In the genomic region with DNA sequence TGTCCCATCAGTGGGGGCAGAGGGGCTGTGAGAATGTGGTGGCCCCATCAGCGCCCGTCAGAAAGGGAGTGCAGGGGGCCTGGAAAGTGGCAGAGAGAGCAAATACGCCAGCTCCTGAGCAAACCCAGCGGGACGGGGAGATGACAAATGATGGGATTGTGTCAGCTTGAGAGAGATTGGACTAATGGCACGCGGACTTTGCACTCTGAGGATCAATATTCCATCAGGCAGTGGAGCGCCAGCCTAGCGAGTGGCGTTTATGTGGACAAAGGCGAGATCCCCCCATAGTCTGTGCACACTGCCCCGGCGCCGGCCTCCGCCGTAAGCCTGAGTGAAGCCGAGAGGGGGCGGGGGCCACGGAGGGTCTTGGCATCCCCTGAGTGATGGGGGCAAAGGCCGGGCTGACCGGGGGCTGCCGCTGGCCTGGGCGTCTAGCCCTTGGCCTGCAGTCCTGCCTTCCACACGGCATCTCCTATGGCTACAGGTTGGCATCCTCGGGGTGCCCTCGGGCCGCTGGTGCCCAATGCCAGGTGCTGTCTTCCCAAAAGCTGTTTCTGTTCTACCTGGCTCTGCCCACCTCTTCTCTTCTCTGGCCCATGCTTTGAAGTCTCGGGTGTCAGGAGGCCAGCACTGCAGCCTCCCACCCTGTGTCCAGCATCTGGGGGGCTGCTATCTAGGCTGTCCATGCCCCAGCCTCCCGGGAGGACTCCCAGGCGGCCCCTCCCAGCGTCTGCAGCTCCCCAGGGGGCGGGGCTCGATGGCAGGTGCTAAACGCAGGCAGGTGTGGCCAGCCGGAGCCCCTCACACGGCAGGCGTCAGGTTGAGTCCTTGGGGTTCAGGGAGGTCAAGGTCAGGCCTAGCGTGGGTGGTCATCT, we compare ENCODE assay signal across 24 cellular contexts. TPM values are rescaled to one million over a fixed set of nuclear protein-coding genes. Genes with fewer than 3 reads are reported as not detected.
"Had no signal": no experiment of that assay in that cellular context is flagged by ENCODE, and none has a peak within 500 bp of the region (broad histone marks: within the 10 kb centered on the region; RNA-seq: fewer than 3 reads in every experiment).

No MANE protein-coding gene starts in this region.

- ATAC-seq: activated CD4-positive, CD25-positive, alpha-beta regulatory T cell treated with anti-CD3 and anti-CD28 coated beads, Interleukin-2, amount 50 U/mL, for 24 hours; activated CD8-positive, alpha-beta memory T cell treated with anti-CD3 and anti-CD28 coated beads, Interleukin-2, amount 10 ng/mL, durations not matched to agents 7 days and 5 days; gastrocnemius medialis; left colon; naive thymus-derived CD4-positive, alpha-beta T cell; psoas muscle; stimulated activated naive B cell treated with anti-CD40 and anti-IgM and Interleukin-4, amounts not matched to agents 10 μg/mL and 1 μg/mL and 100 μg/mL, for 72 hours had no signal

- DNase-seq: activated CD4-positive, alpha-beta memory T cell treated with anti-CD3 and anti-CD28 coated beads, Interleukin-2, amount 10 ng/mL, durations not matched to agents 7 days and 5 days; activated CD4-positive, alpha-beta T cell treated with anti-CD3 and anti-CD28 coated beads, Interleukin-2, amount 10 ng/mL, durations not matched to agents 24 days and 14 days; activated CD8-positive, alpha-beta memory T cell treated with anti-CD3 and anti-CD28 coated beads, Interleukin-2, amount 10 ng/mL, durations not matched to agents 7 days and 5 days; activated gamma-delta T cell treated with Interleukin-2 at 50 U/mL for 16 hours; anterior cingulate cortex; colonic mucosa; esophagus squamous epithelium; gastrocnemius medialis; head of caudate nucleus; islet precursor cell; left colon; naive thymus-derived CD4-positive, alpha-beta T cell; psoas muscle; SK-N-SH; stimulated activated CD4-positive, alpha-beta T cell treated with anti-CD3 and anti-CD28 coated beads, Interleukin-2, amount 100 ng/mL, for 48 hours; stimulated activated CD8-positive, alpha-beta memory T cell treated with anti-CD3 and anti-CD28 coated beads, Interleukin-4, amount 100 ng/mL, for 48 hours; stimulated activated naive B cell treated with anti-CD40 and anti-IgM and Interleukin-4, amounts not matched to agents 10 μg/mL and 1 μg/mL and 100 μg/mL, for 72 hours; upper lobe of right lung had no signal

- H3K27me3 ChIP-seq: colonic mucosa, upper lobe of right lung had no signal

- H3K27me3 Mint-ChIP-seq: activated CD4-positive, alpha-beta memory T cell treated with anti-CD3 and anti-CD28 coated beads, Interleukin-2, amount 10 ng/mL, durations not matched to agents 7 days and 5 days; activated CD4-positive, alpha-beta T cell treated with anti-CD3 and anti-CD28 coated beads, Interleukin-2, amount 10 ng/mL, durations not matched to agents 24 days and 14 days; activated CD8-positive, alpha-beta memory T cell treated with anti-CD3 and anti-CD28 coated beads, Interleukin-2, amount 10 ng/mL, durations not matched to agents 7 days and 5 days; activated naive CD4-positive, alpha-beta T cell treated with anti-CD3 and anti-CD28 coated beads, Interleukin-2, amount 50 U/mL, for 24 hours; central memory CD8-positive, alpha-beta T cell; naive thymus-derived CD4-positive, alpha-beta T cell; stimulated activated naive B cell treated with anti-CD40 and anti-IgM and Interleukin-4, amounts not matched to agents 10 μg/mL and 1 μg/mL and 100 μg/mL, for 72 hours had no signal

- H3K36me3 ChIP-seq: colonic mucosa, esophagus squamous epithelium, gastrocnemius medialis, upper lobe of right lung had no signal

- H3K4me3 Mint-ChIP-seq: activated CD4-positive, alpha-beta memory T cell treated with anti-CD3 and anti-CD28 coated beads, Interleukin-2, amount 10 ng/mL, durations not matched to agents 7 days and 5 days; activated CD4-positive, alpha-beta T cell treated with anti-CD3 and anti-CD28 coated beads, Interleukin-2, amount 10 ng/mL, durations not matched to agents 24 days and 14 days; activated CD8-positive, alpha-beta memory T cell treated with anti-CD3 and anti-CD28 coated beads, Interleukin-2, amount 10 ng/mL, durations not matched to agents 7 days and 5 days; activated naive CD4-positive, alpha-beta T cell treated with anti-CD3 and anti-CD28 coated beads, Interleukin-2, amount 50 U/mL, for 24 hours; central memory CD8-positive, alpha-beta T cell; naive thymus-derived CD4-positive, alpha-beta T cell; stimulated activated naive B cell treated with anti-CD40 and anti-IgM and Interleukin-4, amounts not matched to agents 10 μg/mL and 1 μg/mL and 100 μg/mL, for 72 hours had no signal

- H3K36me3 Mint-ChIP-seq: activated CD8-positive, alpha-beta memory T cell treated with anti-CD3 and anti-CD28 coated beads, Interleukin-2, amount 10 ng/mL, durations not matched to agents 7 days and 5 days; activated naive CD4-positive, alpha-beta T cell treated with anti-CD3 and anti-CD28 coated beads, Interleukin-2, amount 50 U/mL, for 24 hours; naive thymus-derived CD4-positive, alpha-beta T cell; stimulated activated naive B cell treated with anti-CD40 and anti-IgM and Interleukin-4, amounts not matched to agents 10 μg/mL and 1 μg/mL and 100 μg/mL, for 72 hours had no signal

- H3K4me3 ChIP-seq: colonic mucosa, esophagus squamous epithelium, gastrocnemius medialis, lung, psoas muscle, smooth muscle cell, upper lobe of right lung had no signal

- H3K9me3 Mint-ChIP-seq: activated CD4-positive, alpha-beta memory T cell treated with anti-CD3 and anti-CD28 coated beads, Interleukin-2, amount 10 ng/mL, durations not matched to agents 7 days and 5 days; activated CD4-positive, alpha-beta T cell treated with anti-CD3 and anti-CD28 coated beads, Interleukin-2, amount 10 ng/mL, durations not matched to agents 24 days and 14 days; activated naive CD4-positive, alpha-beta T cell treated with anti-CD3 and anti-CD28 coated beads, Interleukin-2, amount 50 U/mL, for 24 hours; central memory CD8-positive, alpha-beta T cell; stimulated activated naive B cell treated with anti-CD40 and anti-IgM and Interleukin-4, amounts not matched to agents 10 μg/mL and 1 μg/mL and 100 μg/mL, for 72 hours had no signal

- H3K9me3 ChIP-seq: colonic mucosa, esophagus squamous epithelium, gastrocnemius medialis, psoas muscle, SK-N-SH, upper lobe of right lung had no signal

- H3K27ac ChIP-seq: colonic mucosa, esophagus squamous epithelium, gastrocnemius medialis, psoas muscle, upper lobe of right lung had no signal

- H3K4me1 ChIP-seq: colonic mucosa, esophagus squamous epithelium, gastrocnemius medialis, psoas muscle had no signal

- H3K27ac Mint-ChIP-seq: activated CD4-positive, alpha-beta memory T cell treated with anti-CD3 and anti-CD28 coated beads, Interleukin-2, amount 10 ng/mL, durations not matched to agents 7 days and 5 days; activated CD4-positive, alpha-beta T cell treated with anti-CD3 and anti-CD28 coated beads, Interleukin-2, amount 10 ng/mL, durations not matched to agents 24 days and 14 days; activated CD8-positive, alpha-beta memory T cell treated with anti-CD3 and anti-CD28 coated beads, Interleukin-2, amount 10 ng/mL, durations not matched to agents 7 days and 5 days; activated naive CD4-positive, alpha-beta T cell treated with anti-CD3 and anti-CD28 coated beads, Interleukin-2, amount 50 U/mL, for 24 hours; naive thymus-derived CD4-positive, alpha-beta T cell; stimulated activated naive B cell treated with anti-CD40 and anti-IgM and Interleukin-4, amounts not matched to agents 10 μg/mL and 1 μg/mL and 100 μg/mL, for 72 hours had no signal

- H3K4me1 Mint-ChIP-seq: activated CD4-positive, alpha-beta memory T cell treated with anti-CD3 and anti-CD28 coated beads, Interleukin-2, amount 10 ng/mL, durations not matched to agents 7 days and 5 days; activated CD4-positive, alpha-beta T cell treated with anti-CD3 and anti-CD28 coated beads, Interleukin-2, amount 10 ng/mL, durations not matched to agents 24 days and 14 days; activated CD8-positive, alpha-beta memory T cell treated with anti-CD3 and anti-CD28 coated beads, Interleukin-2, amount 10 ng/mL, durations not matched to agents 7 days and 5 days; activated naive CD4-positive, alpha-beta T cell treated with anti-CD3 and anti-CD28 coated beads, Interleukin-2, amount 50 U/mL, for 24 hours; central memory CD8-positive, alpha-beta T cell; naive thymus-derived CD4-positive, alpha-beta T cell; stimulated activated naive B cell treated with anti-CD40 and anti-IgM and Interleukin-4, amounts not matched to agents 10 μg/mL and 1 μg/mL and 100 μg/mL, for 72 hours had no signal

RNA-seq across cellular contexts. Expression of a gene that starts 46.5 kb away (rescaled TPM):
- total RNA-seq: activated CD4-positive, alpha-beta T cell treated with anti-CD3 and anti-CD28 coated beads, Interleukin-2, amount 10 ng/mL, durations not matched to agents 24 days and 14 days; activated CD8-positive, alpha-beta memory T cell treated with anti-CD3 and anti-CD28 coated beads, Interleukin-2, amount 10 ng/mL, durations not matched to agents 7 days and 5 days; T-helper 2 cell treated with Interferon-gamma antibody and Interleukin-4, amounts not matched to agents 100 ng/mL and 5 ng/mL, for 36 hours had no signal
- polyA plus RNA-seq: naive thymus-derived CD4-positive, alpha-beta T cell; SK-N-SH had no signal
